Comparison of ENCODE assay signal across 14 cellular contexts in genomic region chr13:20945952-20946383, GRCh38. TPM values are rescaled to one million over a fixed set of nuclear protein-coding genes. Genes with fewer than 3 reads are reported as not detected.
A peak's percentile ranks its signal among the peaks of the same experiment; 100 is the strongest.
DNase-seq lines count a peak whose midpoint lies in the region; ATAC-seq and TF ChIP-seq lines count a peak whose summit lies in the region.
"Had no signal": no experiment of that assay in that cellular context is flagged by ENCODE, and none has a peak within 500 bp of the region (broad histone marks: within the 10 kb centered on the region; RNA-seq: fewer than 3 reads in every experiment).

No MANE protein-coding gene starts in this region.

- H3K9ac ChIP-seq in mesenchymal stem cell (ENCODE audit: low read length) = peak overlapping the region; percentile 69

- H2BK5ac ChIP-seq in mesenchymal stem cell (ENCODE audit: low read depth, low read length, poor library complexity, severe bottlenecking) = no peak overlapping the region

- no peak for ATAC-seq in stimulated activated naive CD8-positive, alpha-beta T cell treated with anti-CD3 and anti-CD28 coated beads, Interleukin-15, Interleukin-2, amounts not matched to agents 100 U/mL and 50 U/mL, for 24 hours

- TF ChIP-seq POLR2A in vagina (IDR thresholded peaks at IDR 0.05) = no peak

- H3K36me3 Mint-ChIP-seq in stimulated activated naive CD8-positive, alpha-beta T cell treated with anti-CD3 and anti-CD28 coated beads, Interleukin-15, Interleukin-2, amounts not matched to agents 100 ng/mL and 50 ng/mL, for 24 hours (ENCODE audit: low read depth) = no peaks in the 10 kb centered on the region

- no peaks in the 10 kb centered on the region for H3K36me3 ChIP-seq in mesenchymal stem cell (ENCODE audit: control insufficient read depth in 1 of 2, insufficient read depth in 2 of 2, low read depth in 1 of 2, low read length in 2 of 2)
- H3K36me3 ChIP-seq in vagina = no peaks in the 10 kb centered on the region
- H3K36me3 ChIP-seq: right lobe of liver, tibial artery had no signal

- H2BK15ac ChIP-seq in mesenchymal stem cell (ENCODE audit: low read depth, poor library complexity, severe bottlenecking) = no peak overlapping the region

- peak overlapping the region; percentile 63 for H3K4me3 ChIP-seq in coronary artery
- H3K4me3 ChIP-seq in mesenchymal stem cell (ENCODE audit: insufficient read depth in 1 of 2, low read depth in 1 of 2, low read length in 2 of 2) = peak overlapping the region in 1 of 2 experiments; percentile 64
- H3K4me3 ChIP-seq in vagina = peak overlapping the region; percentile 5
- H3K4me3 ChIP-seq: right lobe of liver had no signal

- TF ChIP-seq CTCF in coronary artery (IDR thresholded peaks at IDR 0.05) = no peak
- TF ChIP-seq CTCF in vagina (IDR thresholded peaks at IDR 0.05) = no peak

- H2BK120ac ChIP-seq in mesenchymal stem cell (ENCODE audit: low read depth, low read length) = no peak overlapping the region

- no peak overlapping the region for H3K23ac ChIP-seq in mesenchymal stem cell (ENCODE audit: low read length in 2 of 2)

- no peak overlapping the region for H4K91ac ChIP-seq in mesenchymal stem cell (ENCODE audit: low read length)

- DNase-seq in stimulated activated naive CD8-positive, alpha-beta T cell treated with anti-CD3 and anti-CD28 coated beads, Interleukin-15, Interleukin-2, amounts not matched to agents 100 U/mL and 50 U/mL, for 24 hours = no peak
- no peak for DNase-seq in coronary artery (ENCODE audit: low spot score)
- DNase-seq in mesenchymal stem cell = peak; percentile 12
- DNase-seq in vagina (ENCODE audit: extremely low spot score in 2 of 2) = no peak
- no peak for DNase-seq in NCI-H128 (lab: John Stamatoyannopoulos, UW; ENCODE audit: unreplicated experiment)
- no peak for DNase-seq in SW480 (ENCODE audit: low spot score)
- DNase-seq in NCI-H2107 treated with DMSO at 0.1 percent for 48 hours (lab: John Stamatoyannopoulos, UW; ENCODE audit: unreplicated experiment) = no peak
- DNase-seq: activated CD4-positive, alpha-beta T cell treated with anti-CD3 and anti-CD28 coated beads for 4 hours; CD8-positive, alpha-beta memory T cell; NCI-H526 treated with DMSO at 0.1 percent for 48 hours; right lobe of liver had no signal

- H3K27me3 ChIP-seq in mesenchymal stem cell (ENCODE audit: control insufficient read depth in 1 of 2, insufficient read depth in 1 of 2, low read length in 2 of 2) = peaks cover 0 to 9% of the 10 kb centered on the region in 2 experiments
- H3K27me3 ChIP-seq in vagina = no peaks in the 10 kb centered on the region
- H3K27me3 ChIP-seq: right lobe of liver, tibial artery had no signal

- H3K9me3 Mint-ChIP-seq in stimulated activated naive CD8-positive, alpha-beta T cell treated with anti-CD3 and anti-CD28 coated beads, Interleukin-15, Interleukin-2, amounts not matched to agents 100 ng/mL and 50 ng/mL, for 24 hours = peaks cover 3% of the 10 kb centered on the region

- H3K79me1 ChIP-seq in mesenchymal stem cell (replicated peaks; ENCODE audit: low read length, poor library complexity, severe bottlenecking) = no peaks in the 10 kb centered on the region

- H3K4me1 Mint-ChIP-seq in stimulated activated naive CD8-positive, alpha-beta T cell treated with anti-CD3 and anti-CD28 coated beads, Interleukin-15, Interleukin-2, amounts not matched to agents 100 ng/mL and 50 ng/mL, for 24 hours (ENCODE audit: low read depth) = peaks cover 8% of the 10 kb centered on the region

- H3K27ac Mint-ChIP-seq in stimulated activated naive CD8-positive, alpha-beta T cell treated with anti-CD3 and anti-CD28 coated beads, Interleukin-15, Interleukin-2, amounts not matched to agents 100 ng/mL and 50 ng/mL, for 24 hours = no peak overlapping the region

- H2AK5ac ChIP-seq in mesenchymal stem cell (ENCODE audit: low read length, severe bottlenecking) = no peak overlapping the region

- no peak overlapping the region for H3K27ac ChIP-seq in coronary artery
- no peak overlapping the region for H3K27ac ChIP-seq in mesenchymal stem cell (ENCODE audit: low read length, poor library complexity, severe bottlenecking)
- H3K27ac ChIP-seq in vagina = no peak overlapping the region
- H3K27ac ChIP-seq: epithelial cell of prostate, right lobe of liver, tibial artery had no signal

- intact Hi-C loops in vagina (cut with DNase I) = loop anchor here (2.0 to 10.0 kb wide), 2 partner anchors 129 to 531 kb away; no protein-coding TSS in a partner anchor

- H2AFZ ChIP-seq in mesenchymal stem cell (ENCODE audit: low read depth, low read length) = peak overlapping the region; percentile 58

- no peak overlapping the region for H3K14ac ChIP-seq in mesenchymal stem cell (ENCODE audit: low read length in 2 of 2)

- H3K4me3 Mint-ChIP-seq in stimulated activated naive CD8-positive, alpha-beta T cell treated with anti-CD3 and anti-CD28 coated beads, Interleukin-15, Interleukin-2, amounts not matched to agents 100 ng/mL and 50 ng/mL, for 24 hours = peak overlapping the region; percentile 17

- H3K4me2 ChIP-seq in mesenchymal stem cell (ENCODE audit: low read length, poor library complexity, severe bottlenecking) = peak overlapping the region; percentile 77

- H3K18ac ChIP-seq in mesenchymal stem cell (ENCODE audit: low read depth in 1 of 2, low read length in 2 of 2) = no peak overlapping the region

- H3K9me3 ChIP-seq in mesenchymal stem cell (ENCODE audit: control insufficient read depth, low read length) (no peaks in the 10 kb centered on the region), vagina (no peaks in the 10 kb centered on the region)
- H3K9me3 ChIP-seq: right lobe of liver, tibial artery had no signal

- H3K4ac ChIP-seq in mesenchymal stem cell (ENCODE audit: low read depth in 1 of 2, low read length in 2 of 2) = no peak overlapping the region

- peak overlapping the region; percentile 45 for H4K8ac ChIP-seq in mesenchymal stem cell (ENCODE audit: low read length)

- peaks cover 51% of the 10 kb centered on the region for H3K27me3 Mint-ChIP-seq in stimulated activated naive CD8-positive, alpha-beta T cell treated with anti-CD3 and anti-CD28 coated beads, Interleukin-15, Interleukin-2, amounts not matched to agents 100 ng/mL and 50 ng/mL, for 24 hours

- H2BK12ac ChIP-seq in mesenchymal stem cell (ENCODE audit: low read length in 2 of 2) = peak overlapping the region in 1 of 2 experiments; percentile 37

- 37% methylated on average over 28 of the region's 29 CpGs for WGBS in mesenchymal stem cell

- peaks cover 11% of the 10 kb centered on the region for H3K4me1 ChIP-seq in mesenchymal stem cell (ENCODE audit: control insufficient read depth, insufficient read depth, low read depth, low read length)
- peaks cover 6% of the 10 kb centered on the region for H3K4me1 ChIP-seq in vagina

RNA-seq across cellular contexts. Expression of gene XPO4, which starts 43.4 kb away (rescaled TPM):
- 6.0 TPM for polyA plus RNA-seq in mesenchymal stem cell (2013, experiment 1 of 2)
- polyA plus RNA-seq in mesenchymal stem cell (2013, experiment 2 of 2) = 6.0 TPM
- total RNA-seq in vagina = 17.7 TPM
